Comparison of ENCODE assay signal across 8 cellular contexts in genomic region chr1:203673550-203674411, GRCh38. TPM values are rescaled to one million over a fixed set of nuclear protein-coding genes. Genes with fewer than 3 reads are reported as not detected.
DNase-seq lines count a peak whose midpoint lies in the region; ATAC-seq, FAIRE-seq and TF ChIP-seq lines count a peak whose summit lies in the region.

No MANE protein-coding gene starts in this region.

- H3K9me3 ChIP-seq in BLaER1 (no peaks in the 10 kb centered on the region), small intestine (ENCODE audit: control insufficient read depth, low read depth) (no peaks in the 10 kb centered on the region)

- TF ChIP-seq CTCF in D721Med (IDR thresholded peaks at IDR 0.05; ENCODE audit: insufficient read depth, missing control alignments) = no peak

- ATAC-seq in HG03342 (IDR thresholded peaks at IDR 0.05; ENCODE audit: unreplicated experiment) = peak; percentile 62
- ATAC-seq in GM21360 (IDR thresholded peaks at IDR 0.05; ENCODE audit: unreplicated experiment) = no peak

- H3K4me3 ChIP-seq in BLaER1 (peak overlapping the region; percentile 48; the same call in 1 of the 2 replicates), small intestine (ENCODE audit: low read depth in 1 of 2, low read length in 2 of 2) (no peak overlapping the region)

- DNase-seq in T-helper 1 cell = peak; percentile 39 to 90 (median 64)
- peak; percentile 79 for DNase-seq in amniotic stem cell (lab: John Stamatoyannopoulos, UW)
- peak; percentile 24 to 37 for DNase-seq in hippocampal formation (lab: John Stamatoyannopoulos, UW)
- peak; percentile 56 for DNase-seq in small intestine
- no peak for DNase-seq in D721Med (ENCODE audit: insufficient read length, low spot score)

- FAIRE-seq in small intestine (lab: Jason Lieb, UNC) = no peak
- FAIRE-seq in D721Med (lab: Jason Lieb, UNC) = no peak

- H4K20me1 ChIP-seq in BLaER1 = no peaks in the 10 kb centered on the region

- WGBS in small intestine, 3 donors = 35 to 65% (median 55%) methylated on average over 13 of the region's 13 CpGs

- peak overlapping the region; percentile 83 for H3K9ac ChIP-seq in BLaER1

- H3K27me3 ChIP-seq in BLaER1 (no peaks in the 10 kb centered on the region), small intestine (ENCODE audit: control insufficient read depth in 2 of 2, insufficient read depth in 2 of 2, low read length in 2 of 2) (no peaks in the 10 kb centered on the region)

- peaks cover 25% of the 10 kb centered on the region for H3K36me3 ChIP-seq in BLaER1
- no peaks in the 10 kb centered on the region for H3K36me3 ChIP-seq in small intestine (ENCODE audit: control insufficient read depth in 2 of 2, insufficient read depth in 2 of 2, low read length in 2 of 2)

- H3K4me1 ChIP-seq in BLaER1 (peaks cover 78% of the 10 kb centered on the region), small intestine (ENCODE audit: control insufficient read depth in 2 of 2, insufficient read depth in 1 of 2, low read depth in 1 of 2, low read length in 1 of 2) (peaks cover 8 to 16% of the 10 kb centered on the region in 2 donors)

- H3K27ac ChIP-seq in BLaER1 (peak overlapping the region; percentile 97), small intestine (ENCODE audit: low read depth in 1 of 2, low read length in 1 of 2) (peak overlapping the region; percentile 42 to 74)

- peak overlapping the region; percentile 93 for H3K4me2 ChIP-seq in BLaER1

RNA-seq across cellular contexts. Expression of gene ATP2B4, which starts 47.1 kb away (rescaled TPM):
- polyA plus RNA-seq in small intestine = 10 to 100 TPM in 1 of 3 donors, 1 to 10 TPM in 2; 3.5 to 21.8 (median 5.1) TPM
